ENCODE assay signal across 16 cellular contexts in genomic region chr3:125695688-125696087, GRCh38.
DNase-seq lines count a peak whose midpoint lies in the region; ATAC-seq and TF ChIP-seq lines count a peak whose summit lies in the region.
"Had no signal": no experiment of that assay in that cellular context is flagged by ENCODE, and none has a peak within 500 bp of the region (broad histone marks: within the 10 kb centered on the region; RNA-seq: fewer than 3 reads in every experiment).

No MANE protein-coding gene starts in this region.

- peak overlapping the region; percentile 82 for H3K27ac ChIP-seq in hepatocyte
- H3K27ac ChIP-seq in PC-9: no peak overlapping the region
- H3K27ac ChIP-seq: 22Rv1; A549; BLaER1 treated with 17β-estradiol and CSF1 and Interleukin-3, amounts not matched to agents 10 nM and 100 nM; C4-2B had no signal

- H2AFZ ChIP-seq in hepatocyte (no peak overlapping the region), PC-9 (no peak overlapping the region)

- H3K9ac ChIP-seq in adipocyte (ENCODE audit: low read length): no peak overlapping the region
- H3K9ac ChIP-seq: BLaER1 treated with 17β-estradiol and CSF1 and Interleukin-3, amounts not matched to agents 10 nM and 100 nM had no signal

- H3K4me1 ChIP-seq in adipocyte (ENCODE audit: control insufficient read depth, insufficient read depth, low read length): no peaks in the 10 kb centered on the region
- peaks cover 11% of the 10 kb centered on the region for H3K4me1 ChIP-seq in hepatocyte (ENCODE audit: insufficient read depth)
- H3K4me1 ChIP-seq in PC-9 (replicated peaks; ENCODE audit: insufficient read depth): peaks cover 12% of the 10 kb centered on the region
- H3K4me1 ChIP-seq: A549; BLaER1 treated with 17β-estradiol and CSF1 and Interleukin-3, amounts not matched to agents 10 nM and 100 nM; Caco-2 had no signal

- H4K20me1 ChIP-seq in hepatocyte (ENCODE audit: insufficient read depth, poor library complexity, severe bottlenecking): no peaks in the 10 kb centered on the region
- H4K20me1 ChIP-seq in PC-9 (ENCODE audit: insufficient read depth): no peaks in the 10 kb centered on the region
- H4K20me1 ChIP-seq: BLaER1 treated with 17β-estradiol and CSF1 and Interleukin-3, amounts not matched to agents 10 nM and 100 nM had no signal

- intact Hi-C loops in PC-9 (cut with micrococcal nuclease; ENCODE audit: unreplicated experiment): loop anchor here (5.0 kb wide), 1 partner anchor 103 kb away; no protein-coding TSS in a partner anchor

- H3K4me3 ChIP-seq in adipocyte (ENCODE audit: low read length): no peak overlapping the region
- no peak overlapping the region for H3K4me3 ChIP-seq in hepatocyte
- H3K4me3 ChIP-seq in PC-9: no peak overlapping the region
- H3K4me3 ChIP-seq: A549; BLaER1 treated with 17β-estradiol and CSF1 and Interleukin-3, amounts not matched to agents 10 nM and 100 nM had no signal

- H3K27me3 ChIP-seq in adipocyte (replicated peaks; ENCODE audit: control insufficient read depth, insufficient read depth, low read length) (peaks cover 5% of the 10 kb centered on the region), hepatocyte (no peaks in the 10 kb centered on the region), PC-9 (ENCODE audit: insufficient read depth, low read depth) (no peaks in the 10 kb centered on the region)
- H3K27me3 ChIP-seq: BLaER1 treated with 17β-estradiol and CSF1 and Interleukin-3, amounts not matched to agents 10 nM and 100 nM had no signal

- POLR2A ChIA-PET in PC-9 (lab: Charles Lee; ENCODE audit: unreplicated experiment): no interaction called here

- no TSS peak for BruUV-seq in PC-9 (replicated peaks; lab: Mats Ljungman, UMichigan)

- DNase-seq in DMS53 (lab: John Stamatoyannopoulos, UW) (peak; percentile 4), DMS53 treated with DMSO at 0.1 percent for 48 hours (lab: John Stamatoyannopoulos, UW; ENCODE audit: unreplicated experiment) (no peak), adipocyte (ENCODE audit: low read depth) (peak; percentile 2), hepatocyte (ENCODE audit: low spot score) (no peak), PC-9 (no peak)
- DNase-seq: AML-193; Caco-2; Calu3; CD4-positive, alpha-beta T cell; CD8-positive, alpha-beta T cell; GF-D8 had no signal

- peaks cover 6% of the 10 kb centered on the region; the same call in 1 of the 2 replicates for H3F3A ChIP-seq in PC-9 (ENCODE audit: insufficient read depth, low read depth)

- H3K9me3 ChIP-seq in adipocyte (ENCODE audit: control insufficient read depth, low read length) (no peaks in the 10 kb centered on the region), hepatocyte (ENCODE audit: low read depth) (no peaks in the 10 kb centered on the region), PC-9 (ENCODE audit: insufficient read depth, low read depth) (no peaks in the 10 kb centered on the region)
- H3K9me3 ChIP-seq: A549; BLaER1 treated with 17β-estradiol and CSF1 and Interleukin-3, amounts not matched to agents 10 nM and 100 nM; Caco-2 had no signal

- TF ChIP-seq CTCF in hepatocyte (IDR thresholded peaks at IDR 0.05; ENCODE audit: poor library complexity) (no peak), PC-9 (conservative IDR thresholded peaks at IDR 0.05) (no peak)

- CTCF ChIA-PET in PC-9 (lab: Charles Lee): no interaction called here

- no peak overlapping the region for H3K4me2 ChIP-seq in hepatocyte
- H3K4me2 ChIP-seq in PC-9: no peak overlapping the region
- H3K4me2 ChIP-seq: A549; BLaER1 treated with 17β-estradiol and CSF1 and Interleukin-3, amounts not matched to agents 10 nM and 100 nM had no signal

- H3K79me2 ChIP-seq in hepatocyte: no peaks in the 10 kb centered on the region
- H3K79me2 ChIP-seq in PC-9 (ENCODE audit: low read depth): no peaks in the 10 kb centered on the region

- WGBS in hepatocyte (ENCODE audit: low lambda C conversion rate, missing lambda C conversion rate): 80% methylated on average over 6 of the region's 6 CpGs

- H3K36me3 ChIP-seq in adipocyte (ENCODE audit: control insufficient read depth, insufficient read depth, low read length, severe bottlenecking): no peaks in the 10 kb centered on the region
- no peaks in the 10 kb centered on the region for H3K36me3 ChIP-seq in hepatocyte (replicated peaks; ENCODE audit: insufficient read depth, low read depth)
- no peaks in the 10 kb centered on the region for H3K36me3 ChIP-seq in PC-9 (ENCODE audit: low read depth)
- H3K36me3 ChIP-seq: BLaER1 treated with 17β-estradiol and CSF1 and Interleukin-3, amounts not matched to agents 10 nM and 100 nM had no signal

- ATAC-seq in HG02610 (IDR thresholded peaks at IDR 0.05; ENCODE audit: unreplicated experiment): no peak
- ATAC-seq: A549; CD8-positive, alpha-beta T cell had no signal

- no peaks in the 10 kb centered on the region for H3K9me2 ChIP-seq in hepatocyte (replicated peaks; ENCODE audit: insufficient read depth)
- H3K9me2 ChIP-seq in PC-9 (ENCODE audit: insufficient read depth): no peaks in the 10 kb centered on the region

Comparison
In these comparisons a context has a peak if more than half of its experiments do, and no peak if none do; other contexts are left out.
1. DNase-seq: peak in DMS53 (single experiment) and adipocyte (single experiment); none in DMS53 treated with DMSO at 0.1 percent for 48 hours (single experiment), hepatocyte (single experiment) and PC-9 (0 of 2).